ENCODE assay signal across 3 cellular contexts in the genomic region with DNA sequence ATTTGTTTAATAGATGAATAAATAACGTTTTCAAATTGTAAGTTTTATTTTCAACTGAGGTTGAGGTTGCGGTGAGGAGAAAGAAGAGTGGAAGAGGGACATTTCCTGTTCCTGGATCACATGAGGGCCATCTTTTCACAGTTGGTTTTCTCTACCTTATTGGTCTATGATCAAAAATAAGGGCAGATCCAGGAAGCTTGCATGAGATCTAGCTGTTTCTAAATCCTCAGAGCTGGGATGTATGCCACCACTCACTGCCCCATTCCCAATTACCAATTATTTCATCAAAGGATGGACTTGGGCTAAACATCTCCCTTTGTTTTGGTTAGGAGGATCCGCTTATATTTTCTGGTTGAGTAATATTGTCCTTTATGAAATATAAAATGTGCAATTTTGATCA.
"Had no signal": no experiment of that assay in that cellular context is flagged by ENCODE, and none has a peak within 500 bp of the region (broad histone marks: within the 10 kb centered on the region; RNA-seq: fewer than 3 reads in every experiment).

No MANE protein-coding gene starts in this region.

- DNase-seq: GDM1, GF-D8 had no signal

- ATAC-seq: GM12878 had no signal

- H3K4me3 ChIP-seq: GM12878 had no signal
